ENCODE assay signal across 21 cellular contexts in the genomic region with DNA sequence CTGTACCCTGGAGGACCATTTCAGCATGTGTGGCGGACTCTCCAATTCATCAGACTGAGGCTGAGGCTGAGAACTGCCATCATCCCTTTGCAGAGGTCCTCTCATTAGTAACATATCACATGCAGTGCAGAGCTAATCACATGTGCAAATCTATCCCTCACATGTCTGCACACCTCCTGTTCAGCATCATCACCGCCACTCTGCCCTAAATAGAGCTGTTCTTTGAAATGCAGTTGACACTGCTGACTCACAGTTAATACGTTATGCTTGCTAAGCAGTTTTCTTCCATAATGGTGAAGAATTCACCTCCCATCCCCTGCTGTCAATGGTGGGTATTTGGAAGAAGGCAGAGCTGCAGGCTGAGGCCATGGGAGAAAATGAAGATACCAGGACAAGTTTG.
"Had no signal": no experiment of that assay in that cellular context is flagged by ENCODE, and none has a peak within 500 bp of the region (broad histone marks: within the 10 kb centered on the region; RNA-seq: fewer than 3 reads in every experiment).

No MANE protein-coding gene starts in this region.

- H3K4me3 ChIP-seq: colonic mucosa, esophagus muscularis mucosa, gastroesophageal sphincter, left ventricle myocardium inferior, lower lobe of right lung, prostate gland, sigmoid colon, skin epidermis, testis, tibial nerve had no signal

- H3K27ac ChIP-seq: colonic mucosa, esophagus muscularis mucosa, gastroesophageal sphincter, left ventricle myocardium inferior, lower lobe of right lung, parathyroid adenoma, prostate gland, sigmoid colon, skin epidermis, testis, tibial nerve had no signal

- H3K27me3 ChIP-seq: colonic mucosa, esophagus muscularis mucosa, gastroesophageal sphincter, sigmoid colon, testis, tibial nerve had no signal

- ATAC-seq: gastroesophageal sphincter; lower lobe of right lung; natural killer cell treated with Interleukin-12 subunit alpha and Interleukin-12 subunit beta and Interleukin-15 and Interleukin-18, amount 100 ng/mL, for 72 hours; stimulated activated naive B cell treated with anti-CD40 and anti-IgM and Interleukin-4, amounts not matched to agents 10 μg/mL and 1 μg/mL and 100 μg/mL, for 72 hours; stimulated activated naive CD8-positive, alpha-beta T cell treated with anti-CD3 and anti-CD28 coated beads, Interleukin-15, amount 100 ng/mL, for 72 hours had no signal

- H3K4me1 ChIP-seq: colonic mucosa, esophagus muscularis mucosa, gastroesophageal sphincter, left ventricle myocardium inferior, lower lobe of right lung, parathyroid adenoma, prostate gland, sigmoid colon, testis, tibial nerve had no signal

- H3K9me3 ChIP-seq: colonic mucosa, prostate gland, testis had no signal

- H2AFZ ChIP-seq: parathyroid adenoma had no signal

- FAIRE-seq: kidney had no signal

- H3K79me2 ChIP-seq: parathyroid adenoma had no signal

- H3K9ac ChIP-seq: parathyroid adenoma had no signal

- DNase-seq: colonic mucosa; dermis blood vessel endothelial cell; glutamatergic neuron; immature natural killer cell; kidney; left cardiac atrium; left ventricle myocardium inferior; lower lobe of right lung; occipital lobe; stimulated activated CD4-positive, alpha-beta T cell treated with anti-CD3 and anti-CD28 coated beads, Interleukin-4, amount 100 ng/mL, for 4 hours; stimulated activated naive B cell treated with anti-CD40 and anti-IgM and Interleukin-4, amounts not matched to agents 10 μg/mL and 1 μg/mL and 100 μg/mL, for 72 hours; stimulated activated naive CD8-positive, alpha-beta T cell treated with anti-CD3 and anti-CD28 coated beads, Interleukin-15, amount 100 ng/mL, for 72 hours; testis had no signal

- H3K36me3 ChIP-seq: colonic mucosa, prostate gland, sigmoid colon had no signal
